ENCODE assay signal across 9 cellular contexts in genomic region chr2:191012845-191013616, GRCh38. TPM values are rescaled to one million over a fixed set of nuclear protein-coding genes. Genes with fewer than 3 reads are reported as not detected.
DNase-seq lines count a peak whose midpoint lies in the region; ATAC-seq, FAIRE-seq and TF ChIP-seq lines count a peak whose summit lies in the region.
"Had no signal": no experiment of that assay in that cellular context is flagged by ENCODE, and none has a peak within 500 bp of the region (broad histone marks: within the 10 kb centered on the region; RNA-seq: fewer than 3 reads in every experiment).

No MANE protein-coding gene starts in this region.

- TF ChIP-seq POLR2A in A549 (IDR thresholded peaks at IDR 0.05; ENCODE audit: low read length) (no peak), GM12878 (IDR thresholded peaks at IDR 0.05; ENCODE audit: low read depth, low read length) (no peak), HepG2 (IDR thresholded peaks at IDR 0.05; ENCODE audit: insufficient read depth in 1 of 2, low read depth in 2 of 2, low read length in 2 of 2) (no peak)

- SMC1A ChIA-PET in GM12878 (lab: Charles Lee; ENCODE audit: uncharacterized antibody, unreplicated experiment), result interaction anchor here (0.6 to 3.8 kb wide), 20 partner anchors 7 to 468 kb away, joined by 3 to 23 read pairs (median 6); no protein-coding TSS in a partner anchor

- H2AFZ ChIP-seq in GM12878 (ENCODE audit: control insufficient read depth, low read depth, low read length), result no peak overlapping the region
- no peak overlapping the region for H2AFZ ChIP-seq in HepG2 (ENCODE audit: low read length)

- H3K27me3 ChIP-seq in GM12878 (replicated peaks in 1 of 2; ENCODE audit: control insufficient read depth in 2 of 2, insufficient read depth in 2 of 2, low read length in 1 of 2), result no peaks in the 10 kb centered on the region
- no peaks in the 10 kb centered on the region; a peak in 1 of 5 replicates for H3K27me3 ChIP-seq in HepG2 (ENCODE audit: control insufficient read depth in 1 of 2, insufficient read depth in 2 of 2, low read length in 2 of 2)

- 24% methylated on average over 11 of the region's 11 CpGs for WGBS in A549 (ENCODE audit: missing lambda C conversion rate)
- 21% methylated on average over 11 of the region's 11 CpGs for WGBS in GM12878 (ENCODE audit: insufficient coverage, insufficient replicate concordance, low lambda C conversion rate, missing lambda C conversion rate)
- 41% methylated on average over 11 of the region's 11 CpGs for WGBS in HepG2 (ENCODE audit: low lambda C conversion rate)

- H3K9ac ChIP-seq in GM12878 (ENCODE audit: control insufficient read depth, insufficient read depth, low read length), result peak overlapping the region; percentile 95
- H3K9ac ChIP-seq in HepG2 (ENCODE audit: insufficient read depth, low read depth, low read length), result peak overlapping the region; percentile 80

- peaks cover 51% of the 10 kb centered on the region for H3K4me1 ChIP-seq in A549
- peaks cover 18% of the 10 kb centered on the region for H3K4me1 ChIP-seq in GM12878 (ENCODE audit: control insufficient read depth, insufficient read depth, low read length)
- H3K4me1 ChIP-seq in HepG2 (ENCODE audit: insufficient read depth, low read length), result peaks cover 29% of the 10 kb centered on the region

- BruUV-seq in GM12878 (replicated peaks; lab: Mats Ljungman, UMichigan) (no TSS peak), HepG2 (replicated peaks; lab: Mats Ljungman, UMichigan) (TSS peak; percentile 60)

- DNase-seq in A549 (ENCODE audit: low read depth in 1 of 2, low spot score in 1 of 2) (peak in 1 of 2 experiments; percentile 12), GM12878 (ENCODE audit: low read depth, low spot score) (no peak), HepG2 (ENCODE audit: low spot score) (peak; percentile 31), pons (ENCODE audit: low spot score) (no peak)
- no peak for DNase-seq in stimulated activated naive CD4-positive, alpha-beta T cell treated with Interleukin-2 at 50 U/mL for 16 hours (lab: John Stamatoyannopoulos, UW)

- H3K36me3 ChIP-seq in GM12878 (ENCODE audit: control insufficient read depth in 2 of 2, insufficient read depth in 2 of 2, low read length in 1 of 2) (peaks cover 0 to 31% of the 10 kb centered on the region in 2 experiments; a peak in 3 of 4 replicates), HepG2 (replicated peaks in 1 of 2; ENCODE audit: control insufficient read depth in 1 of 2, insufficient read depth in 2 of 2, low read length in 2 of 2) (peaks cover 6 to 28% of the 10 kb centered on the region in 2 experiments; a peak in 3 of 5 replicates)

- H3K4me3 ChIP-seq in A549 (peak overlapping the region; percentile 82), GM12878 (peak overlapping the region; percentile 92), HepG2 (replicated peaks in 1 of 3; ENCODE audit: insufficient read depth in 1 of 3, low read depth in 2 of 3, low read length in 3 of 3) (peak overlapping the region; percentile 81 to 92 (median 89))

- peaks cover 6% of the 10 kb centered on the region for H4K20me1 ChIP-seq in GM12878 (ENCODE audit: control insufficient read depth, insufficient read depth)
- H4K20me1 ChIP-seq in HepG2 (ENCODE audit: insufficient read depth, low read length), result no peaks in the 10 kb centered on the region

- peak overlapping the region; percentile 96 for H3K4me2 ChIP-seq in A549
- peak overlapping the region; percentile 77 for H3K4me2 ChIP-seq in GM12878 (ENCODE audit: control insufficient read depth, insufficient read depth)
- peak overlapping the region; percentile 87 for H3K4me2 ChIP-seq in HepG2 (ENCODE audit: low read depth, low read length)

- POLR2A ChIA-PET in A549 (lab: Yijun Ruan, JAX) (interaction anchor here (0.6 to 4.1 kb wide), 3 partner anchors 10 to 47 kb away, joined by 3 to 25 read pairs (median 3); no protein-coding TSS in a partner anchor), GM12878 (lab: Charles Lee) (interaction anchor here (0.5 to 5.7 kb wide), 18 partner anchors 7 to 131 kb away, joined by 3 to 75 read pairs (median 5); no protein-coding TSS in a partner anchor), HepG2 (lab: Yijun Ruan, JAX) (interaction anchor here (1.6 to 1.9 kb wide), 2 partner anchors 7 to 204 kb away, joined by 6 to 10 read pairs; no protein-coding TSS in a partner anchor)

- FAIRE-seq in A549 (lab: Jason Lieb, UNC) (no peak), GM12878 (lab: Jason Lieb, UNC) (no peak), HepG2 (lab: Jason Lieb, UNC) (no peak)
- FAIRE-seq: colon had no signal

- no peak for TF ChIP-seq EP300 in A549 (IDR thresholded peaks at IDR 0.05)
- TF ChIP-seq EP300 in GM12878 (IDR thresholded peaks at IDR 0.05; ENCODE audit: borderline replicate concordance in 1 of 2, control insufficient read depth in 1 of 2, low read depth in 2 of 2, low read length in 2 of 2), result no peak
- no peak for TF ChIP-seq EP300 in HepG2 (IDR thresholded peaks at IDR 0.05; ENCODE audit: low read depth in 2 of 2, low read length in 2 of 2)
- TF ChIP-seq EP300 in HepG2 (CRISPR knock-in tag; IDR thresholded peaks at IDR 0.05; ENCODE audit: borderline replicate concordance), result no peak

- TF ChIP-seq CTCF in A549 (IDR thresholded peaks at IDR 0.05) (no peak), GM12878 (IDR thresholded peaks at IDR 0.05 in 2 of 3, conservative IDR thresholded peaks at IDR 0.05 in 1 of 3; ENCODE audit: control insufficient read depth in 2 of 3, extremely low read depth in 1 of 3, insufficient read depth in 1 of 3, low read depth in 3 of 3, low read length in 3 of 3) (no peak), HepG2 (CRISPR knock-in tag; IDR thresholded peaks at IDR 0.05) (no peak)

- TF ChIP-seq RAD21 in A549 (conservative IDR thresholded peaks at IDR 0.05 in 1 of 2, IDR thresholded peaks at IDR 0.05 in 1 of 2) (no peak), GM12878 (IDR thresholded peaks at IDR 0.05; ENCODE audit: insufficient read depth, low read depth, low read length) (no peak), HepG2 (CRISPR knock-in tag; IDR thresholded peaks at IDR 0.05) (no peak)

- ATAC-seq in A549 (peak; percentile 26 to 51; a peak in 4 of 6 replicates), HG02852 (IDR thresholded peaks at IDR 0.05; ENCODE audit: unreplicated experiment) (peak; percentile 11), GM12878 (peak; percentile 9), HepG2 (peak; percentile 24), HG02798 (IDR thresholded peaks at IDR 0.05; ENCODE audit: poor library complexity, unreplicated experiment) (no peak), GM21423 (IDR thresholded peaks at IDR 0.05; ENCODE audit: unreplicated experiment) (no peak)

- in situ Hi-C loops in GM12878 (cut with MboI) (no loop called here), HepG2 (cut with HindIII; ENCODE audit: extremely low pct_ligation_motif_present, low pct_unique_long_range_greater_than_20kb) (no loop called here)

- CTCF ChIA-PET in A549 (lab: Yijun Ruan, JAX), result interaction anchor here (1.0 to 1.1 kb wide), 2 partner anchors 17 to 163 kb away, joined by 3 read pairs; no protein-coding TSS in a partner anchor
- CTCF ChIA-PET in GM12878 (lab: Yijun Ruan, JAX), result interaction anchor here (0.6 to 1.9 kb wide), 10 partner anchors 10 to 656 kb away, joined by 3 to 13 read pairs (median 3); no protein-coding TSS in a partner anchor
- CTCF ChIA-PET in HepG2 (lab: Yijun Ruan, JAX; ENCODE audit: low intra/inter-chr PET ratio, low total read pairs), result no interaction called here

- RAD21 ChIA-PET in GM12878 (lab: Charles Lee; ENCODE audit: unreplicated experiment), result interaction anchor here (0.6 to 3.1 kb wide), 8 partner anchors 10 to 362 kb away, joined by 3 to 12 read pairs (median 4); no protein-coding TSS in a partner anchor

- H3K27ac ChIP-seq in A549, result peak overlapping the region; percentile 85 to 91
- H3K27ac ChIP-seq in GM12878 (ENCODE audit: control insufficient read depth, insufficient read depth), result peak overlapping the region; percentile 97
- peak overlapping the region; percentile 81 for H3K27ac ChIP-seq in HepG2 (ENCODE audit: extremely low read length, insufficient read depth, low read length)

- H3K79me2 ChIP-seq in GM12878 (ENCODE audit: control insufficient read depth, insufficient read depth, low read length), result peaks cover 67% of the 10 kb centered on the region
- peaks cover 17% of the 10 kb centered on the region for H3K79me2 ChIP-seq in HepG2 (ENCODE audit: insufficient read depth, low read length)

- H3K9me3 ChIP-seq in A549, result no peaks in the 10 kb centered on the region
- H3K9me3 ChIP-seq in GM12878 (replicated peaks; ENCODE audit: control insufficient read depth, insufficient read depth, low read length), result no peaks in the 10 kb centered on the region; the same call in 1 of the 3 replicates
- H3K9me3 ChIP-seq in HepG2 (ENCODE audit: low read length), result no peaks in the 10 kb centered on the region

- intact Hi-C loops in GM12878 (cut with micrococcal nuclease; ENCODE audit: unreplicated experiment) (loop anchor here (5.0 kb wide), 1 partner anchor 131 kb away; the partner anchor contains the start of gene GLS), HepG2 (cut with micrococcal nuclease; ENCODE audit: unreplicated experiment) (loop anchor here (1.0 to 10.0 kb wide), 4 partner anchors 8 to 678 kb away; no protein-coding TSS in a partner anchor)

RNA-seq across cellular contexts. Expression of gene STAT1, which starts 0.9 kb away (rescaled TPM):
- 167 and 182 TPM in 2 replicates for polyA plus RNA-seq in A549 (2011; rRNA removed)
- 48.3 and 55.8 TPM in 2 replicates for polyA plus RNA-seq in A549 (2012; cell fraction: cytosol; rRNA removed)
- polyA plus RNA-seq in A549 (2012; cell fraction: nucleus; rRNA removed), result 55.1 and 61.8 TPM in 2 replicates
- 104 to 107 TPM (median 105 TPM) in 3 replicates for polyA plus RNA-seq in A549 (2017; fragmentation: RNase III; extraction: RNeasy Plus Mini Kit Qiagen cat#74134 plus additional on column Dnase treatment)
- polyA minus RNA-seq in A549 (2011; rRNA and poly(A)+ RNA removed), result 169 and 178 TPM in 2 replicates
- 234 and 236 TPM in 2 replicates for total RNA-seq in GM12878 (2013; cell fraction: nucleolus; rRNA removed)
- total RNA-seq in GM12878 (2014; rRNA removed), result 266 and 304 TPM in 2 replicates
- 249 and 277 TPM in 2 replicates for total RNA-seq in GM12878 (2014; rRNA removed; fragmentation: Illumina TruSeq; extraction: Trizol)
- 309 and 336 TPM in 2 replicates for total RNA-seq in GM12878 (2021)
- polyA plus RNA-seq in GM12878 (2011; ENCODE audit: low read depth), result 185 TPM
- 398 and 422 TPM in 2 replicates for polyA plus RNA-seq in GM12878 (2011; rRNA removed)
- polyA plus RNA-seq in GM12878 (2011; cell fraction: cytosol; rRNA removed), result 272 and 306 TPM in 2 replicates
- polyA plus RNA-seq in GM12878 (2011; cell fraction: nucleus; rRNA removed), result 395 and 414 TPM in 2 replicates
- polyA plus RNA-seq in GM12878 (2012), result 237 and 268 TPM in 2 replicates
- 337 and 410 TPM in 2 replicates for polyA plus RNA-seq in GM12878 (2014; fragmentation: Illumina TruSeq; extraction: Trizol)
- polyA plus RNA-seq in GM12878 (2014; fragmentation: Nextera tagmentation; extraction: Ambion mirVana), result 100 to 1,000 TPM in 1 of 2 experiments, 10 to 100 TPM in 1; 81.8 to 102 TPM
- polyA plus RNA-seq in GM12878 (2014; rRNA removed), result 243 and 305 TPM in 2 replicates
- polyA plus RNA-seq in GM12878 (2016; fragmentation: Nextera tagmentation; extraction: Ambion mirVana), result 100 to 1,000 TPM; 318 to 326 TPM
- 452 and 493 TPM in 2 replicates for polyA minus RNA-seq in GM12878 (2011; rRNA and poly(A)+ RNA removed)
- polyA minus RNA-seq in GM12878 (2011; cell fraction: cytosol; rRNA and poly(A)+ RNA removed), result 179 and 200 TPM in 2 replicates
- 391 and 520 TPM in 2 replicates for polyA minus RNA-seq in GM12878 (2011; cell fraction: nucleus; rRNA and poly(A)+ RNA removed)
- total RNA-seq in HepG2 (2016; rRNA removed; fragmentation: Illumina TruSeq; extraction: Trizol), result 59.6 and 90.6 TPM in 2 replicates
- 5.1 and 7.1 TPM in 2 replicates for total RNA-seq in HepG2 (2016; cell fraction: cytosol; rRNA removed; fragmentation: Illumina TruSeq; extraction: Trizol; ENCODE audit: low read depth)
- 57.7 and 86.9 TPM in 2 replicates for total RNA-seq in HepG2 (2016; cell fraction: insoluble cytoplasmic fraction; rRNA removed; fragmentation: Illumina TruSeq; extraction: Trizol)
- total RNA-seq in HepG2 (2016; cell fraction: membrane; rRNA removed; fragmentation: Illumina TruSeq; extraction: Trizol), result 19.3 and 19.4 TPM in 2 replicates
- total RNA-seq in HepG2 (2016; cell fraction: nucleus; rRNA removed; fragmentation: Illumina TruSeq; extraction: Trizol), result 57.3 and 58.4 TPM in 2 replicates
- polyA plus RNA-seq in HepG2 (2011; rRNA removed), result 20.3 and 21.8 TPM in 2 replicates
- polyA plus RNA-seq in HepG2 (2011; cell fraction: cytosol; rRNA removed), result 13.9 and 15.2 TPM in 2 replicates
- 22.3 and 28.1 TPM in 2 replicates for polyA plus RNA-seq in HepG2 (2011; cell fraction: nucleus; rRNA removed)
- polyA plus RNA-seq in HepG2 (2012), result 24.4 and 28.8 TPM in 2 replicates
- 2.5 and 2.7 TPM in 2 replicates for polyA plus RNA-seq in HepG2 (2016; cell fraction: cytosol; fragmentation: Illumina TruSeq; extraction: Trizol; ENCODE audit: low read depth)
- polyA plus RNA-seq in HepG2 (2016; cell fraction: insoluble cytoplasmic fraction; fragmentation: Illumina TruSeq; extraction: Trizol; ENCODE audit: low read depth), result 75.4 and 77.9 TPM in 2 replicates
- polyA plus RNA-seq in HepG2 (2016; cell fraction: membrane; fragmentation: Illumina TruSeq; extraction: Trizol; ENCODE audit: low read depth), result 8.3 and 8.6 TPM in 2 replicates
- 42.8 and 45.3 TPM in 2 replicates for polyA plus RNA-seq in HepG2 (2016; cell fraction: nucleus; fragmentation: Illumina TruSeq; extraction: Trizol; ENCODE audit: insufficient read depth, low read depth)
- 57.6 and 62.6 TPM in 2 replicates for polyA minus RNA-seq in HepG2 (2011; rRNA and poly(A)+ RNA removed; ENCODE audit: low replicate concordance)
- 30.3 and 34.4 TPM in 2 replicates for polyA minus RNA-seq in HepG2 (2011; cell fraction: cytosol; rRNA and poly(A)+ RNA removed)
- polyA minus RNA-seq in HepG2 (2011; cell fraction: nucleus; rRNA and poly(A)+ RNA removed), result 84.8 and 99.3 TPM in 2 replicates

Comparison
In these comparisons a context has a peak if more than half of its experiments do, and no peak if none do; other contexts are left out.
1. ATAC-seq: peak in A549 (2 of 2), HG02852 (single experiment), GM12878 (single experiment) and HepG2 (single experiment); none in HG02798 (single experiment) and GM21423 (single experiment).
2. Peak in every context shown above with its lines, with median percentiles within 50 percentile points of each other: H3K27ac ChIP-seq, H3K4me2 ChIP-seq and H3K4me3 ChIP-seq.